1 cellular context compared by ENCODE assay signal in genomic region chr16:89545044-89545830, GRCh38.
TF ChIP-seq lines count a peak whose summit lies in the region.

No MANE protein-coding gene starts in this region.

TF ChIP-seq in HepG2, 621 proteins besides CTCF, POLR2A, EP300 and RAD21 (continued from another document and continues in another):
- TF ChIP-seq BCLAF1 (IDR thresholded peaks at IDR 0.05) (no peak), THYN1 (CRISPR knock-in tag; IDR thresholded peaks at IDR 0.05; ENCODE audit: borderline replicate concordance, low read depth) (no peak), ZNF737 (CRISPR knock-in tag; IDR thresholded peaks at IDR 0.05; ENCODE audit: borderline replicate concordance) (no peak), HBP1 (CRISPR knock-in tag; IDR thresholded peaks at IDR 0.05; ENCODE audit: low read depth) (0 out of 2 replicates have a peak, but pooled peaks have one; percentile 39), HMG20A (CRISPR knock-in tag; IDR thresholded peaks at IDR 0.05; ENCODE audit: borderline replicate concordance) (no peak), CBFB (CRISPR knock-in tag; IDR thresholded peaks at IDR 0.05) (no peak), JUN (CRISPR knock-in tag; IDR thresholded peaks at IDR 0.05) (no peak), TOE1 (CRISPR knock-in tag; IDR thresholded peaks at IDR 0.05) (no peak), ETV6 (CRISPR knock-in tag; conservative IDR thresholded peaks at IDR 0.05) (no peak), MAZ (IDR thresholded peaks at IDR 0.05; ENCODE audit: borderline replicate concordance, low read depth, low read length) (0 out of 2 replicates have a peak, but pooled peaks have one; percentile 20), MAZ (CRISPR knock-in tag; IDR thresholded peaks at IDR 0.05; ENCODE audit: low read depth) (peak; percentile 54), GLI4 (CRISPR knock-in tag; IDR thresholded peaks at IDR 0.05; ENCODE audit: borderline replicate concordance) (no peak; the same call in 1 of the 2 replicates), NR2F2 (IDR thresholded peaks at IDR 0.05; ENCODE audit: borderline replicate concordance, low read depth) (peak; percentile 15; the same call in 1 of the 2 replicates), ZNF136 (CRISPR knock-in tag; IDR thresholded peaks at IDR 0.05; ENCODE audit: low read depth) (peak; percentile 68; the same call in 1 of the 2 replicates), ZNF331 (CRISPR knock-in tag; IDR thresholded peaks at IDR 0.05) (peak; percentile 87), BHLHE40 (IDR thresholded peaks at IDR 0.05; ENCODE audit: low read length) (no peak), PBX3 (CRISPR knock-in tag; IDR thresholded peaks at IDR 0.05; ENCODE audit: borderline replicate concordance) (no peak), ZBTB38 (CRISPR knock-in tag; IDR thresholded peaks at IDR 0.05) (peak; percentile 41), ZNF549 (CRISPR knock-in tag; IDR thresholded peaks at IDR 0.05) (no peak), ZNF644 (CRISPR knock-in tag; IDR thresholded peaks at IDR 0.05; ENCODE audit: low read depth) (no peak), TP53 (CRISPR knock-in tag; conservative IDR thresholded peaks at IDR 0.05) (no peak), ELK4 (CRISPR knock-in tag; IDR thresholded peaks at IDR 0.05; ENCODE audit: borderline replicate concordance) (no peak), MED8 (CRISPR knock-in tag; IDR thresholded peaks at IDR 0.05; ENCODE audit: insufficient replicate concordance) (no peak), ZBTB44 (CRISPR knock-in tag; IDR thresholded peaks at IDR 0.05) (no peak), MIER3 (CRISPR knock-in tag; IDR thresholded peaks at IDR 0.05; ENCODE audit: borderline replicate concordance) (no peak; the same call in 1 of the 2 replicates), NCOA2 (CRISPR knock-in tag; IDR thresholded peaks at IDR 0.05) (no peak), XBP1 (CRISPR knock-in tag; IDR thresholded peaks at IDR 0.05) (no peak), ZBTB8A (CRISPR knock-in tag; IDR thresholded peaks at IDR 0.05; ENCODE audit: borderline replicate concordance, low read depth) (no peak), CREB3 (CRISPR knock-in tag; IDR thresholded peaks at IDR 0.05) (no peak), JDP2 (CRISPR knock-in tag; IDR thresholded peaks at IDR 0.05; ENCODE audit: borderline replicate concordance) (no peak), ZEB1 (IDR thresholded peaks at IDR 0.05; ENCODE audit: insufficient replicate concordance, low read depth) (peak; percentile 55), ATAD3A (CRISPR knock-in tag; IDR thresholded peaks at IDR 0.05) (no peak), HOXD1 (CRISPR knock-in tag; IDR thresholded peaks at IDR 0.05) (no peak; the same call in 1 of the 2 replicates), NFKB2 (CRISPR knock-in tag; IDR thresholded peaks at IDR 0.05; ENCODE audit: borderline replicate concordance) (no peak), PHF21A (CRISPR knock-in tag; IDR thresholded peaks at IDR 0.05) (peak; percentile 90), MATR3 (CRISPR knock-in tag; IDR thresholded peaks at IDR 0.05) (no peak), MYNN (CRISPR knock-in tag; IDR thresholded peaks at IDR 0.05; ENCODE audit: low read depth) (no peak), ZNF552 (CRISPR knock-in tag; IDR thresholded peaks at IDR 0.05; ENCODE audit: borderline replicate concordance) (no peak), ZNF562 (CRISPR knock-in tag; IDR thresholded peaks at IDR 0.05; ENCODE audit: borderline replicate concordance) (no peak), TEF (CRISPR knock-in tag; IDR thresholded peaks at IDR 0.05) (no peak), MIXL1 (CRISPR knock-in tag; IDR thresholded peaks at IDR 0.05) (no peak; the same call in 1 of the 2 replicates), NR3C1 (CRISPR knock-in tag; IDR thresholded peaks at IDR 0.05) (no peak), ZFP91 (CRISPR knock-in tag; IDR thresholded peaks at IDR 0.05; ENCODE audit: borderline replicate concordance) (no peak; the same call in 1 of the 2 replicates), MTA1 (CRISPR knock-in tag; IDR thresholded peaks at IDR 0.05; ENCODE audit: borderline replicate concordance) (peak; percentile 93), ZNF263 (CRISPR knock-in tag; IDR thresholded peaks at IDR 0.05) (peak; percentile 67), ZC3H4 (CRISPR knock-in tag; IDR thresholded peaks at IDR 0.05; ENCODE audit: borderline replicate concordance) (no peak), ZNF766 (CRISPR knock-in tag; IDR thresholded peaks at IDR 0.05; ENCODE audit: borderline replicate concordance) (no peak), ZNF597 (CRISPR knock-in tag; IDR thresholded peaks at IDR 0.05) (no peak), SP5 (CRISPR knock-in tag; IDR thresholded peaks at IDR 0.05; ENCODE audit: borderline replicate concordance, low read depth) (peak; percentile 36; the same call in 1 of the 2 replicates), FOXA1 (IDR thresholded peaks at IDR 0.05) (no peak), FOXA1 (CRISPR knock-in tag; IDR thresholded peaks at IDR 0.05) (no peak), ZNF230 (CRISPR knock-in tag; IDR thresholded peaks at IDR 0.05) (0 out of 2 replicates have a peak, but pooled peaks have one; percentile 14), ZFYVE20 (CRISPR knock-in tag; IDR thresholded peaks at IDR 0.05; ENCODE audit: borderline replicate concordance, low read depth) (no peak), JUND (CRISPR knock-in tag; IDR thresholded peaks at IDR 0.05) (no peak), PITX1 (CRISPR knock-in tag; IDR thresholded peaks at IDR 0.05) (peak; percentile 80; the same call in 1 of the 2 replicates), HIVEP1 (CRISPR knock-in tag; IDR thresholded peaks at IDR 0.05) (no peak), ATF7-NPFF (CRISPR knock-in tag; IDR thresholded peaks at IDR 0.05; ENCODE audit: low read depth) (no peak; the same call in 1 of the 2 replicates), ATM (IDR thresholded peaks at IDR 0.05; ENCODE audit: borderline replicate concordance) (no peak), ZNF75D (CRISPR knock-in tag; IDR thresholded peaks at IDR 0.05; ENCODE audit: borderline replicate concordance) (no peak), HES4 (CRISPR knock-in tag; IDR thresholded peaks at IDR 0.05; ENCODE audit: borderline replicate concordance) (no peak), IRF1 (CRISPR knock-in tag; IDR thresholded peaks at IDR 0.05; ENCODE audit: low read depth) (no peak), MEIS2 (CRISPR knock-in tag; IDR thresholded peaks at IDR 0.05) (no peak), CEBPG (CRISPR knock-in tag; IDR thresholded peaks at IDR 0.05) (0 out of 2 replicates have a peak, but pooled peaks have one; percentile 18)
